ENCODE assay signal across 26 cellular contexts in the genomic region with DNA sequence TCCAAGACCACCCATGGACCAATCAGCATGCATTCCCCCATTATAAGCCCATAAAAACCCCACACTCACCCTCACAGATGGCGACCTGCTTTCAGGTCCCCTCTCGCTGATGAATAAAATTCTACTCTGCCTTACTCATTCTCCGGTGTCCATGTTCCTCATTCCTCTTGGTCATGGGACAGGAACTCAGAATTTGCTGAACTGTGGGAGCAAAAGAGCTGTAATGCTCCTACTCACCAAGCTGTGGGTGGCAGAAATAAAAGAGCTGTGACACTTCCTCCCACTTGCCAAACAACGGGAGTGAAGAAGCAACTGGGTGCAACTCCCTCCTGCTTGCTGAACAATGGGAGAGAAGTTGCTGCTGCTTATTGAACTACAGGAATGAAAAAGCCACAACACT.
DNase-seq lines count a peak whose midpoint lies in the region; ATAC-seq and TF ChIP-seq lines count a peak whose summit lies in the region.
"Had no signal": no experiment of that assay in that cellular context is flagged by ENCODE, and none has a peak within 500 bp of the region (broad histone marks: within the 10 kb centered on the region; RNA-seq: fewer than 3 reads in every experiment).

No MANE protein-coding gene starts in this region.

- TF ChIP-seq POLR2A in esophagus squamous epithelium (IDR thresholded peaks at IDR 0.05) (no peak), sigmoid colon (IDR thresholded peaks at IDR 0.05) (no peak)

- H3K27ac ChIP-seq in esophagus squamous epithelium, result peak overlapping the region in 3 of 4 donors; percentile 5 to 44 (median 44)
- peak overlapping the region; percentile 22 to 54 (median 30) for H3K27ac ChIP-seq in sigmoid colon
- H3K27ac ChIP-seq: SK-N-MC, spleen had no signal

- CTCF ChIA-PET in GM10248 (lab: Yijun Ruan, JAX), result no interaction called here
- CTCF ChIA-PET in T-cell (lab: Charles Lee), result no interaction called here

- intact Hi-C loops in esophagus squamous epithelium (cut with DNase I), result no loop called here
- intact Hi-C loops in sigmoid colon (cut with DNase I), result loop anchor here (5.0 to 10.0 kb wide), 3 partner anchors 38 to 168 kb away; partner anchors contain the start of gene PCDH18
- intact Hi-C loops in activated CD4-positive, alpha-beta T cell treated with anti-CD3 and anti-CD28 coated beads, Interleukin-2, amount 10 ng/mL, durations not matched to agents 24 days and 14 days (cut with micrococcal nuclease), result no loop called here

- H3K4me1 ChIP-seq in esophagus squamous epithelium (peaks cover 0 to 22% (median 0%) of the 10 kb centered on the region in 3 donors), sigmoid colon (peaks cover 0 to 56% (median 30%) of the 10 kb centered on the region in 4 donors)

- POLR2A ChIA-PET in GM10248 (lab: Yijun Ruan, JAX) (no interaction called here), T-cell (lab: Charles Lee) (no interaction called here)

- H3K4me1 Mint-ChIP-seq in T-cell, result no peaks in the 10 kb centered on the region
- H3K4me1 Mint-ChIP-seq in activated CD4-positive, alpha-beta T cell treated with anti-CD3 and anti-CD28 coated beads, Interleukin-2, amount 10 ng/mL, durations not matched to agents 24 days and 14 days, result no peaks in the 10 kb centered on the region
- H3K4me1 Mint-ChIP-seq: activated CD4-positive, alpha-beta memory T cell treated with anti-CD3 and anti-CD28 coated beads, Interleukin-2, amount 10 ng/mL, durations not matched to agents 7 days and 5 days; activated naive CD4-positive, alpha-beta T cell treated with anti-CD3 and anti-CD28 coated beads, Interleukin-2, amount 10 ng/mL, durations not matched to agents 7 days and 5 days; naive thymus-derived CD8-positive, alpha-beta T cell had no signal

- TF ChIP-seq CTCF in esophagus squamous epithelium (IDR thresholded peaks at IDR 0.05), result no peak
- no peak for TF ChIP-seq CTCF in sigmoid colon (IDR thresholded peaks at IDR 0.05)
- TF ChIP-seq CTCF in GM10248 (IDR thresholded peaks at IDR 0.05; ENCODE audit: control extremely low read depth, extremely low read depth, low read depth, missing control alignments), result no peak

- H3K4me3 ChIP-seq in esophagus squamous epithelium, result no peak overlapping the region
- H3K4me3 ChIP-seq in sigmoid colon, result no peak overlapping the region
- H3K4me3 ChIP-seq: K562, SK-N-MC, spleen had no signal

- WGBS in esophagus squamous epithelium, 2 donors, result 80 to 95% methylated on average over 4 of the region's 4 CpGs
- 86 to 91% methylated on average over 4 of the region's 4 CpGs for WGBS in sigmoid colon, 2 donors

- no peak for TF ChIP-seq EP300 in sigmoid colon (IDR thresholded peaks at IDR 0.05)

- H3K27me3 ChIP-seq in esophagus squamous epithelium (no peaks in the 10 kb centered on the region), sigmoid colon (no peaks in the 10 kb centered on the region)
- H3K27me3 ChIP-seq: spleen had no signal

- no peaks in the 10 kb centered on the region for H3K36me3 Mint-ChIP-seq in T-cell
- no peaks in the 10 kb centered on the region for H3K36me3 Mint-ChIP-seq in activated CD4-positive, alpha-beta T cell treated with anti-CD3 and anti-CD28 coated beads, Interleukin-2, amount 10 ng/mL, durations not matched to agents 24 days and 14 days (ENCODE audit: low read depth)
- H3K36me3 Mint-ChIP-seq: activated naive CD4-positive, alpha-beta T cell treated with anti-CD3 and anti-CD28 coated beads, Interleukin-2, amount 10 ng/mL, durations not matched to agents 7 days and 5 days; naive thymus-derived CD8-positive, alpha-beta T cell had no signal

- H3K4me3 Mint-ChIP-seq in T-cell, result no peak overlapping the region
- H3K4me3 Mint-ChIP-seq in activated CD4-positive, alpha-beta T cell treated with anti-CD3 and anti-CD28 coated beads, Interleukin-2, amount 10 ng/mL, durations not matched to agents 24 days and 14 days, result no peak overlapping the region
- H3K4me3 Mint-ChIP-seq: activated CD4-positive, alpha-beta memory T cell treated with anti-CD3 and anti-CD28 coated beads, Interleukin-2, amount 10 ng/mL, durations not matched to agents 7 days and 5 days; activated naive CD4-positive, alpha-beta T cell treated with anti-CD3 and anti-CD28 coated beads, Interleukin-2, amount 10 ng/mL, durations not matched to agents 7 days and 5 days; CD4-positive, alpha-beta T cell; naive thymus-derived CD8-positive, alpha-beta T cell; T-helper 1 cell treated with Interleukin-12 subunit alpha and Interleukin-12 subunit beta and Interleukin-4 antibody, amounts not matched to agents 30 μg/mL and 1 μg/mL, for 36 hours had no signal

- H3K27ac Mint-ChIP-seq in T-cell, result no peak overlapping the region
- H3K27ac Mint-ChIP-seq in activated CD4-positive, alpha-beta T cell treated with anti-CD3 and anti-CD28 coated beads, Interleukin-2, amount 10 ng/mL, durations not matched to agents 24 days and 14 days, result no peak overlapping the region
- H3K27ac Mint-ChIP-seq: activated CD4-positive, alpha-beta memory T cell treated with anti-CD3 and anti-CD28 coated beads, Interleukin-2, amount 10 ng/mL, durations not matched to agents 7 days and 5 days; activated naive CD4-positive, alpha-beta T cell treated with anti-CD3 and anti-CD28 coated beads, Interleukin-2, amount 10 ng/mL, durations not matched to agents 7 days and 5 days; CD4-positive, alpha-beta T cell; naive thymus-derived CD8-positive, alpha-beta T cell; T-helper 1 cell treated with Interleukin-12 subunit alpha and Interleukin-12 subunit beta and Interleukin-4 antibody, amounts not matched to agents 30 μg/mL and 1 μg/mL, for 36 hours had no signal

- H3K9me3 ChIP-seq in esophagus squamous epithelium (no peaks in the 10 kb centered on the region), sigmoid colon (no peaks in the 10 kb centered on the region)

- H3K36me3 ChIP-seq in esophagus squamous epithelium, result no peaks in the 10 kb centered on the region
- H3K36me3 ChIP-seq in sigmoid colon, result no peaks in the 10 kb centered on the region
- H3K36me3 ChIP-seq: spleen had no signal

- ATAC-seq in T-cell (replicated peaks in 1 of 4), result no peak
- ATAC-seq: K562; left lobe of liver; naive thymus-derived CD8-positive, alpha-beta T cell had no signal

- H3K27me3 Mint-ChIP-seq in T-cell, result no peaks in the 10 kb centered on the region
- no peaks in the 10 kb centered on the region for H3K27me3 Mint-ChIP-seq in activated CD4-positive, alpha-beta T cell treated with anti-CD3 and anti-CD28 coated beads, Interleukin-2, amount 10 ng/mL, durations not matched to agents 24 days and 14 days
- H3K27me3 Mint-ChIP-seq: activated CD4-positive, alpha-beta memory T cell treated with anti-CD3 and anti-CD28 coated beads, Interleukin-2, amount 10 ng/mL, durations not matched to agents 7 days and 5 days; activated naive CD4-positive, alpha-beta T cell treated with anti-CD3 and anti-CD28 coated beads, Interleukin-2, amount 10 ng/mL, durations not matched to agents 7 days and 5 days; CD4-positive, alpha-beta T cell; naive thymus-derived CD8-positive, alpha-beta T cell had no signal

- H3K9me3 Mint-ChIP-seq in T-cell, result peaks cover 3 to 22% (median 4%) of the 10 kb centered on the region in 3 donors
- no peaks in the 10 kb centered on the region for H3K9me3 Mint-ChIP-seq in activated CD4-positive, alpha-beta T cell treated with anti-CD3 and anti-CD28 coated beads, Interleukin-2, amount 10 ng/mL, durations not matched to agents 24 days and 14 days
- H3K9me3 Mint-ChIP-seq: T-helper 1 cell treated with Interleukin-12 subunit alpha and Interleukin-12 subunit beta and Interleukin-4 antibody, amounts not matched to agents 30 μg/mL and 1 μg/mL, for 36 hours had no signal

- DNase-seq in CD1c-positive myeloid dendritic cell (ENCODE audit: extremely low spot score) (peak; percentile 49), MV-4-11 (lab: John Stamatoyannopoulos, UW) (peak; percentile 26), esophagus squamous epithelium (lab: John Stamatoyannopoulos, UW) (no peak), sigmoid colon (no peak), GM10248 (ENCODE audit: extremely low spot score) (no peak), T-cell (no peak), mesenteric fat pad (ENCODE audit: low spot score) (no peak)
- no peak for DNase-seq in activated CD4-positive, alpha-beta T cell treated with anti-CD3 and anti-CD28 coated beads, Interleukin-2, amount 10 ng/mL, durations not matched to agents 24 days and 14 days
- DNase-seq: activated CD4-positive, alpha-beta memory T cell treated with anti-CD3 and anti-CD28 coated beads, Interleukin-2, amount 10 ng/mL, durations not matched to agents 7 days and 5 days; activated CD4-positive, CD25-positive, alpha-beta regulatory T cell treated with anti-CD3 and anti-CD28 coated beads, Interleukin-2, amount 50 U/mL, for 72 hours; activated CD8-positive, alpha-beta memory T cell treated with anti-CD3 and anti-CD28 coated beads, Interleukin-2, amount 50 U/mL, for 48 hours; activated naive CD4-positive, alpha-beta T cell treated with anti-CD3 and anti-CD28 coated beads, Interleukin-2, amount 10 ng/mL, durations not matched to agents 7 days and 5 days; CD4-positive, alpha-beta T cell; cortex of kidney; EL; GOT3; hippocampal formation; naive thymus-derived CD8-positive, alpha-beta T cell; NCI-H1436 treated with DMSO at 0.1 percent for 48 hours; NCI-H2107; RPMI8226; spleen had no signal

Comparison
In these comparisons a context has a peak if more than half of its experiments do, and no peak if none do; other contexts are left out.
1. DNase-seq: peak in CD1c-positive myeloid dendritic cell (single experiment) and MV-4-11 (single experiment); none in esophagus squamous epithelium (single experiment), sigmoid colon (single experiment), GM10248 (single experiment), T-cell (0 of 34), mesenteric fat pad (single experiment) and activated CD4-positive, alpha-beta T cell treated with anti-CD3 and anti-CD28 coated beads, Interleukin-2, amount 10 ng/mL, durations not matched to agents 24 days and 14 days (single experiment).